Comparison of ENCODE assay signal across 18 cellular contexts in the genomic region with DNA sequence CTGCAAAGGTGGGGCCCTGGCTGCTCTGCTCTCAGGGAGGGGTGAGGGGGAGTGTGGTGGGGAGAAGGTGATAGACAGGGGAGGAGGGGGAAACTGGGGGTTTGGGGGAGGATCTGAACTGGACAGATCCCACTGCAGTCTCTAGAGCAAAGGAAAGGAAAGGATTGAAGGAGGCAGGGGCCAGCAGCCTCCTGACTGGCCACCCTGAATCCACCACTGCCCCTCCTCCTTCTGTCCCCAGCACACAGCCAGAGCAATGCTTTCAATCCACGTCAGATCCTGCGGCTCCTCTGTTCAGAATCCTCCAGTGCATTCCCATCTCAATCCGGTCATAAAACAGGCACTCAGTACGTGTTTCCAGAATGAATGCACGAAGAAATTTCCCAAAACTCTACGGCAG.
DNase-seq lines count a peak whose midpoint lies in the region; ATAC-seq and TF ChIP-seq lines count a peak whose summit lies in the region.
"Had no signal": no experiment of that assay in that cellular context is flagged by ENCODE, and none has a peak within 500 bp of the region (broad histone marks: within the 10 kb centered on the region; RNA-seq: fewer than 3 reads in every experiment).

No MANE protein-coding gene starts in this region.

- TF ChIP-seq CTCF in AG09309 (IDR thresholded peaks at IDR 0.05; ENCODE audit: control insufficient read depth, insufficient read depth, low read depth, low read length, missing control alignments) (no peak), WERI-Rb-1 (IDR thresholded peaks at IDR 0.05; ENCODE audit: low read depth, low read length) (no peak), upper lobe of right lung (IDR thresholded peaks at IDR 0.05) (no peak)

- intact Hi-C loops in upper lobe of right lung (cut with DNase I) = no loop called here

- H3K27me3 ChIP-seq in WERI-Rb-1 (ENCODE audit: insufficient read depth, low read depth, severe bottlenecking) (no peaks in the 10 kb centered on the region), upper lobe of right lung (no peaks in the 10 kb centered on the region)
- H3K27me3 ChIP-seq: BLaER1 treated with 17β-estradiol and CSF1 and Interleukin-3, amounts not matched to agents 10 nM and 100 nM; body of pancreas had no signal

- H3K4me3 ChIP-seq in AG09309 (ENCODE audit: control insufficient read depth, low read depth, low read length) (no peak overlapping the region), WERI-Rb-1 (ENCODE audit: low read depth, low read length) (no peak overlapping the region), upper lobe of right lung (no peak overlapping the region)
- H3K4me3 ChIP-seq: A549; BLaER1 treated with 17β-estradiol and CSF1 and Interleukin-3, amounts not matched to agents 10 nM and 100 nM; body of pancreas; coronary artery; GM23248 had no signal

- H3K36me3 ChIP-seq in WERI-Rb-1 = no peaks in the 10 kb centered on the region
- no peaks in the 10 kb centered on the region for H3K36me3 ChIP-seq in upper lobe of right lung
- H3K36me3 ChIP-seq: BLaER1 treated with 17β-estradiol and CSF1 and Interleukin-3, amounts not matched to agents 10 nM and 100 nM had no signal

- DNase-seq in AG09309 (ENCODE audit: low read depth) = peak; percentile 8
- peak; percentile 37 for DNase-seq in WERI-Rb-1
- DNase-seq in iris pigment epithelial cell (ENCODE audit: low read depth) = peak; percentile 7
- DNase-seq in putamen (ENCODE audit: low spot score) = peak; percentile 36
- no peak for DNase-seq in NCI-H1048 (lab: John Stamatoyannopoulos, UW)
- no peak for DNase-seq in upper lobe of right lung
- DNase-seq: body of pancreas; GM23248; NCI-H1092; OCI-M1; right cardiac atrium; stimulated activated naive CD4-positive, alpha-beta T cell had no signal

- H3K9me3 ChIP-seq in WERI-Rb-1 (ENCODE audit: severe bottlenecking) = no peaks in the 10 kb centered on the region
- no peaks in the 10 kb centered on the region for H3K9me3 ChIP-seq in upper lobe of right lung
- H3K9me3 ChIP-seq: A549 had no signal

- H3K27ac ChIP-seq in WERI-Rb-1 (no peak overlapping the region), upper lobe of right lung (no peak overlapping the region)
- H3K27ac ChIP-seq: A549; BLaER1 treated with 17β-estradiol and CSF1 and Interleukin-3, amounts not matched to agents 10 nM and 100 nM; body of pancreas; coronary artery; GM23248 had no signal

- H3K4me1 ChIP-seq in upper lobe of right lung = no peaks in the 10 kb centered on the region
- H3K4me1 ChIP-seq: A549, body of pancreas had no signal

- ATAC-seq in HG03025 (IDR thresholded peaks at IDR 0.05; ENCODE audit: low FRiP score, unreplicated experiment) = no peak
- ATAC-seq in HG02885 (IDR thresholded peaks at IDR 0.05; ENCODE audit: poor library complexity, unreplicated experiment) = no peak
- ATAC-seq in upper lobe of right lung = no peak
- ATAC-seq: A549; activated CD4-positive, CD25-positive, alpha-beta regulatory T cell treated with anti-CD3 and anti-CD28 coated beads, Interleukin-2, amount 50 U/mL, for 24 hours; body of pancreas had no signal

Comparison
In these comparisons a context has a peak if more than half of its experiments do, and no peak if none do; other contexts are left out.
1. DNase-seq: peak in AG09309 (single experiment), WERI-Rb-1 (single experiment), iris pigment epithelial cell (single experiment) and putamen (single experiment); none in NCI-H1048 (single experiment) and upper lobe of right lung (single experiment).